ENCODE assay signal across 8 cellular contexts in genomic region chr13:52809310-52809769, GRCh38. TPM values are rescaled to one million over a fixed set of nuclear protein-coding genes. Genes with fewer than 3 reads are reported as not detected.
DNase-seq lines count a peak whose midpoint lies in the region; ATAC-seq and TF ChIP-seq lines count a peak whose summit lies in the region.

No MANE protein-coding gene starts in this region.

- H3K4me3 Mint-ChIP-seq in CD14-positive monocyte (no peak overlapping the region), natural killer cell (no peak overlapping the region)

- H3K27ac Mint-ChIP-seq in CD14-positive monocyte (no peak overlapping the region), natural killer cell (no peak overlapping the region)

- peaks cover 6% of the 10 kb centered on the region for H3K4me1 Mint-ChIP-seq in CD14-positive monocyte
- H3K4me1 Mint-ChIP-seq in natural killer cell, result peaks cover 4 to 6% of the 10 kb centered on the region in 2 donors

- no peak for TF ChIP-seq POLR2A in erythroblast (IDR thresholded peaks at IDR 0.05; ENCODE audit: low read length)

- no peaks in the 10 kb centered on the region for H3K36me3 Mint-ChIP-seq in CD14-positive monocyte
- H3K36me3 Mint-ChIP-seq in natural killer cell, result no peaks in the 10 kb centered on the region

- TF ChIP-seq CTCF in CD14-positive monocyte (IDR thresholded peaks at IDR 0.05), result peak; percentile 67
- TF ChIP-seq CTCF in natural killer cell (IDR thresholded peaks at IDR 0.05), result peak; percentile 46

- DNase-seq in CD14-positive monocyte (ENCODE audit: low spot score), result no peak
- DNase-seq in NCI-H2171 (lab: John Stamatoyannopoulos, UW), result peak; percentile 77
- peak; percentile 70 for DNase-seq in activated CD4-positive, alpha-beta T cell treated with anti-CD3 and anti-CD28 coated beads for 48 hours
- peak; percentile 86 for DNase-seq in erythroblast (lab: John Stamatoyannopoulos, UW)
- DNase-seq in natural killer cell, result no peak
- DNase-seq in mesenteric fat pad (ENCODE audit: low spot score), result no peak

- H3K27me3 Mint-ChIP-seq in CD14-positive monocyte (ENCODE audit: low read depth in 3 of 3) (peaks cover 3 to 8% (median 5%) of the 10 kb centered on the region in 3 donors), natural killer cell (ENCODE audit: low read depth in 2 of 2) (peaks cover 11 to 14% of the 10 kb centered on the region in 2 donors)

- H3K9me3 Mint-ChIP-seq in CD14-positive monocyte (peaks cover 0 to 3% (median 1%) of the 10 kb centered on the region in 7 donors), natural killer cell (no peaks in the 10 kb centered on the region)

- ATAC-seq in GM18909 (IDR thresholded peaks at IDR 0.05; ENCODE audit: poor library complexity, unreplicated experiment) (peak; percentile 80), HG03196 (IDR thresholded peaks at IDR 0.05; ENCODE audit: unreplicated experiment) (peak; percentile 58), natural killer cell (peak; percentile 55 to 69 (median 66))

- intact Hi-C loops in CD14-positive monocyte (cut with micrococcal nuclease), result no loop called here
- intact Hi-C loops in natural killer cell (cut with micrococcal nuclease), result no loop called here

RNA-seq across cellular contexts. Expression of gene PCDH8, which starts 39.1 kb away (rescaled TPM):
- not detected for polyA plus RNA-seq in CD14-positive monocyte
- total RNA-seq in natural killer cell (not detected), mesenteric fat pad (not detected)

Comparison
In these comparisons a context has a peak if more than half of its experiments do, and no peak if none do; other contexts are left out.
1. DNase-seq: peak in NCI-H2171 (single experiment), activated CD4-positive, alpha-beta T cell treated with anti-CD3 and anti-CD28 coated beads for 48 hours (single experiment) and erythroblast (2 of 2); none in CD14-positive monocyte (single experiment), natural killer cell (single experiment) and mesenteric fat pad (single experiment).
2. Peak in every context shown above with its lines, with median percentiles within 50 percentile points of each other: ATAC-seq.